ENCODE assay signal across 22 cellular contexts in the genomic region with DNA sequence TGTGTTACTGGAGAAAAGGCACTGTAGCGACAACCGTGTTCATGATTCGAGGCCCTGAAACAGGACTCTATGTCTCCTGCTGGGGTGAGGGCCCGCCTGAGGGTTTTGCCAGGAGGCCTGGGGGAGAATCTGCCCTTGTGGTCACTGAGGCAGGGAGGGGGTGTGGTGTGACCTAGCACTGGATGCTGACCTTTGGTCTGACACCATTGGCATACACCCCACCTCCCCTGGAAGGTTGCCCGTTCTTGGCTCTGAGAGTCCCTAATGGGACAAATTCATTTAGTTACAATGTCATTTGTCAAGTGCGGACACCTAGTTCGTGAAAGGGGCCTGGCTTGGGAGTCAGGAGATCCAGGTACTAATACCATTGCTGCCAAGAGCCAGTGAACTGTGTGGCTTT. TPM values are rescaled to one million over a fixed set of nuclear protein-coding genes. Genes with fewer than 3 reads are reported as not detected.
A peak's percentile ranks its signal among the peaks of the same experiment; 100 is the strongest.
DNase-seq lines count a peak whose midpoint lies in the region; ATAC-seq, FAIRE-seq and TF ChIP-seq lines count a peak whose summit lies in the region.
"Had no signal": no experiment of that assay in that cellular context is flagged by ENCODE, and none has a peak within 500 bp of the region (broad histone marks: within the 10 kb centered on the region; RNA-seq: fewer than 3 reads in every experiment).

No MANE protein-coding gene starts in this region.

- no peaks in the 10 kb centered on the region for H3K9me3 Mint-ChIP-seq in brain
- H3K9me3 Mint-ChIP-seq: activated naive CD8-positive, alpha-beta T cell treated with anti-CD3 and anti-CD28 coated beads, Interleukin-2, amount 10 ng/mL, durations not matched to agents 7 days and 5 days; stimulated activated naive CD8-positive, alpha-beta T cell treated with anti-CD3 and anti-CD28 coated beads, Interleukin-15, amount 100 ng/mL, for 72 hours had no signal

- no peak for ATAC-seq in GM18517 (IDR thresholded peaks at IDR 0.05; ENCODE audit: unreplicated experiment)

- H3K4me1 Mint-ChIP-seq in brain = peaks cover 97% of the 10 kb centered on the region

- dilution Hi-C loops in keratinocyte (cut with MboI; ENCODE audit: extremely low pct_ligation_motif_present, low sequenced_read_pairs) = no loop called here

- FAIRE-seq in keratinocyte (lab: Jason Lieb, UNC) = no peak
- FAIRE-seq: astrocyte, endothelial cell of umbilical vein had no signal

- H3K27ac ChIP-seq in RWPE1 (peak overlapping the region; percentile 100), keratinocyte (ENCODE audit: control insufficient read depth, insufficient read depth, low read length) (peak overlapping the region; percentile 100), skin epidermis (peak overlapping the region in 17 of 21 experiments; percentile 17 to 92 (median 64))
- H3K27ac ChIP-seq: BLaER1, psoas muscle, tibial nerve had no signal

- no peaks in the 10 kb centered on the region for H3K9me3 ChIP-seq in keratinocyte (ENCODE audit: control insufficient read depth, low read depth, low read length)
- H3K9me3 ChIP-seq: BLaER1, Caco-2, psoas muscle, tibial nerve had no signal

- CTCF ChIA-PET in RWPE1 (lab: Yijun Ruan, JAX) = interaction anchor here (1.5 kb wide), 1 partner anchor 15 kb away, joined by 3 read pairs; no protein-coding TSS in a partner anchor

- no peak overlapping the region for H2AFZ ChIP-seq in keratinocyte (ENCODE audit: control insufficient read depth, low read length)

- peaks cover 75% of the 10 kb centered on the region for H3K79me2 ChIP-seq in keratinocyte (ENCODE audit: control insufficient read depth, insufficient read depth, low read length)

- peak overlapping the region; percentile 92 for H3K9ac ChIP-seq in keratinocyte (ENCODE audit: control insufficient read depth, extremely low read depth, insufficient read depth, low read length)
- H3K9ac ChIP-seq: BLaER1 had no signal

- H3K4me3 ChIP-seq in keratinocyte (ENCODE audit: control insufficient read depth in 2 of 3, extremely low read depth in 1 of 3, insufficient read depth in 2 of 3, low read depth in 1 of 3, low read length in 3 of 3) (no peak overlapping the region), skin epidermis (no peak overlapping the region)
- H3K4me3 ChIP-seq: BLaER1, dorsolateral prefrontal cortex, psoas muscle, tibial nerve had no signal

- POLR2A ChIA-PET in RWPE1 (lab: Yijun Ruan, JAX; ENCODE audit: low non-redundant PET) = no interaction called here

- DNase-seq in RWPE1 (ENCODE audit: low spot score) = no peak
- no peak for DNase-seq in keratinocyte (ENCODE audit: low read depth, low spot score)
- DNase-seq in NCI-H2227 (lab: John Stamatoyannopoulos, UW; ENCODE audit: unreplicated experiment) = no peak
- DNase-seq in GM19240 (ENCODE audit: insufficient read length, low spot score) = no peak
- DNase-seq: activated CD8-positive, alpha-beta memory T cell treated with anti-CD3 and anti-CD28 coated beads for 24 hours; activated effector memory CD4-positive, alpha-beta T cell treated with anti-CD3 and anti-CD28 coated beads, Interleukin-2, amount 50 U/mL, for 16 hours; activated naive CD8-positive, alpha-beta T cell treated with anti-CD3 and anti-CD28 coated beads, Interleukin-2, amount 10 ng/mL, durations not matched to agents 7 days and 5 days; dorsolateral prefrontal cortex; NCI-H1092 treated with DMSO at 0.1 percent for 48 hours; NCI-H187 treated with DMSO at 0.1 percent for 48 hours; NCI-H345; NCI-H774; stimulated activated naive CD8-positive, alpha-beta T cell treated with anti-CD3 and anti-CD28 coated beads, Interleukin-15, amount 100 ng/mL, for 72 hours had no signal

- H3K27me3 Mint-ChIP-seq in brain = peaks cover 2% of the 10 kb centered on the region
- H3K27me3 Mint-ChIP-seq: stimulated activated naive CD8-positive, alpha-beta T cell treated with anti-CD3 and anti-CD28 coated beads, Interleukin-15, amount 100 ng/mL, for 72 hours had no signal

- peaks cover 1 to 3% of the 10 kb centered on the region in 2 experiments for H3K36me3 ChIP-seq in keratinocyte (ENCODE audit: control insufficient read depth in 2 of 2, extremely low read depth in 1 of 2, insufficient read depth in 2 of 2, low read length in 2 of 2)

- no peak overlapping the region for H3K4me3 Mint-ChIP-seq in brain
- H3K4me3 Mint-ChIP-seq: activated naive CD8-positive, alpha-beta T cell treated with anti-CD3 and anti-CD28 coated beads, Interleukin-2, amount 10 ng/mL, durations not matched to agents 7 days and 5 days; stimulated activated naive CD8-positive, alpha-beta T cell treated with anti-CD3 and anti-CD28 coated beads, Interleukin-15, amount 100 ng/mL, for 72 hours had no signal

- H3K36me3 Mint-ChIP-seq in brain = peaks cover 5% of the 10 kb centered on the region
- H3K36me3 Mint-ChIP-seq: activated naive CD8-positive, alpha-beta T cell treated with anti-CD3 and anti-CD28 coated beads, Interleukin-2, amount 10 ng/mL, durations not matched to agents 7 days and 5 days had no signal

- TF ChIP-seq CTCF in RWPE1 (conservative IDR thresholded peaks at IDR 0.05; ENCODE audit: low read depth) = no peak
- TF ChIP-seq CTCF in brain (conservative IDR thresholded peaks at IDR 0.05) = no peak
- TF ChIP-seq CTCF in keratinocyte (optimal IDR thresholded peaks at IDR 0.05 in 1 of 3, IDR thresholded peaks at IDR 0.05 in 1 of 3, conservative IDR thresholded peaks at IDR 0.05 in 1 of 3; ENCODE audit: extremely low read depth in 1 of 3, insufficient read depth in 2 of 3, low read length in 3 of 3) = no peak

- no peaks in the 10 kb centered on the region for H3K9me1 ChIP-seq in keratinocyte (ENCODE audit: control insufficient read depth, extremely low read depth, insufficient read depth, low read length)

- H3K4me1 ChIP-seq in keratinocyte (ENCODE audit: control insufficient read depth, extremely low read depth, insufficient read depth, low read length) = peaks cover 74% of the 10 kb centered on the region
- H3K4me1 ChIP-seq: psoas muscle had no signal

- no peak overlapping the region for H3K4me2 ChIP-seq in keratinocyte (ENCODE audit: control insufficient read depth, extremely low read depth, insufficient read depth, low read depth, low read length)

- H3K27ac Mint-ChIP-seq in brain = peak overlapping the region in 3 of 5 experiments; percentile 31 to 92 (median 62)
- H3K27ac Mint-ChIP-seq: activated naive CD8-positive, alpha-beta T cell treated with anti-CD3 and anti-CD28 coated beads, Interleukin-2, amount 10 ng/mL, durations not matched to agents 7 days and 5 days had no signal

- H4K20me1 ChIP-seq in keratinocyte (ENCODE audit: control insufficient read depth, extremely low read depth, insufficient read depth, low read length) = no peaks in the 10 kb centered on the region

- H3K27me3 ChIP-seq in keratinocyte (ENCODE audit: control insufficient read depth, extremely low read depth, insufficient read depth, low read length) = no peaks in the 10 kb centered on the region
- H3K27me3 ChIP-seq: BLaER1, dorsolateral prefrontal cortex, tibial nerve had no signal

RNA-seq across cellular contexts. Expression of a gene that starts 29.0 kb away (rescaled TPM):
- polyA plus RNA-seq in brain (ENCODE audit: insufficient read depth, low read depth, low replicate concordance) (56.3 TPM), keratinocyte (37.5 to 51.8 TPM (median 39.7 TPM) in 3 replicates)
- polyA plus RNA-seq in keratinocyte (2011; ENCODE audit: low read depth) = 15.4 TPM
- 32.7 and 39.4 TPM in 2 replicates for polyA plus RNA-seq in keratinocyte (2011; cell fraction: cytosol; rRNA removed)
- 115 and 134 TPM in 2 replicates for polyA plus RNA-seq in keratinocyte (2011; cell fraction: nucleus; rRNA removed)
- 67.3 and 67.5 TPM in 2 replicates for polyA plus RNA-seq in keratinocyte (2012; ENCODE audit: low replicate concordance)
- polyA minus RNA-seq in keratinocyte = 111 to 317 TPM (median 149 TPM) in 3 replicates
- polyA minus RNA-seq in keratinocyte (2011; cell fraction: cytosol; rRNA and poly(A)+ RNA removed) = 75.8 TPM
- polyA minus RNA-seq in keratinocyte (2011; cell fraction: nucleus; rRNA and poly(A)+ RNA removed) = 116 and 161 TPM in 2 replicates
